ENCODE assay signal across 9 cellular contexts in genomic region chr5:172688735-172689572, GRCh38. TPM values are rescaled to one million over a fixed set of nuclear protein-coding genes. Genes with fewer than 3 reads are reported as not detected.
DNase-seq lines count a peak whose midpoint lies in the region; ATAC-seq and TF ChIP-seq lines count a peak whose summit lies in the region.
"Had no signal": no experiment of that assay in that cellular context is flagged by ENCODE, and none has a peak within 500 bp of the region (broad histone marks: within the 10 kb centered on the region; RNA-seq: fewer than 3 reads in every experiment).

No MANE protein-coding gene starts in this region.

- TF ChIP-seq POLR2A in adrenal gland (IDR thresholded peaks at IDR 0.05), result no peak

- TF ChIP-seq CTCF in activated CD8-positive, alpha-beta T cell treated with anti-CD3 and anti-CD28 coated beads for 36 hours (IDR thresholded peaks at IDR 0.05), result no peak
- TF ChIP-seq CTCF in thoracic aorta (IDR thresholded peaks at IDR 0.05) (no peak), adrenal gland (IDR thresholded peaks at IDR 0.05) (no peak)

- H3K27ac ChIP-seq in thoracic aorta (peak overlapping the region; percentile 51 to 56), adrenal gland (peak overlapping the region in 2 of 5 donors; percentile 45 to 55)

- H3K36me3 Mint-ChIP-seq in activated CD8-positive, alpha-beta T cell treated with anti-CD3 and anti-CD28 coated beads for 36 hours (ENCODE audit: low read depth), result no peaks in the 10 kb centered on the region
- H3K36me3 Mint-ChIP-seq: memory B cell had no signal

- H3K27me3 Mint-ChIP-seq in activated CD8-positive, alpha-beta T cell treated with anti-CD3 and anti-CD28 coated beads for 36 hours, result no peaks in the 10 kb centered on the region

- CTCF ChIA-PET in activated CD8-positive, alpha-beta T cell treated with anti-CD3 and anti-CD28 coated beads for 36 hours (lab: Charles Lee), result interaction anchor here (0.7 to 5.8 kb wide), 4 partner anchors 9 to 237 kb away, joined by 3 to 41 read pairs (median 3); no protein-coding TSS in a partner anchor

- no peaks in the 10 kb centered on the region for H3K27me3 ChIP-seq in thoracic aorta (replicated peaks; ENCODE audit: insufficient read depth)
- H3K27me3 ChIP-seq in adrenal gland, result no peaks in the 10 kb centered on the region

- DNase-seq in activated CD8-positive, alpha-beta T cell treated with anti-CD3 and anti-CD28 coated beads for 36 hours, result peak; percentile 59
- DNase-seq in iPS-NIHi7 (ENCODE audit: extremely low spot score), result peak; percentile 52
- DNase-seq in thoracic aorta (ENCODE audit: low spot score), result no peak
- no peak for DNase-seq in NCI-H524 treated with DMSO at 0.1 percent for 48 hours (lab: John Stamatoyannopoulos, UW)
- DNase-seq in DMS153 (lab: John Stamatoyannopoulos, UW), result no peak
- DNase-seq in adrenal gland, result no peak

- peaks cover 13% of the 10 kb centered on the region for H3K4me1 Mint-ChIP-seq in activated CD8-positive, alpha-beta T cell treated with anti-CD3 and anti-CD28 coated beads for 36 hours (ENCODE audit: low read depth)

- 60 to 74% (median 69%) methylated on average over 12 to 16 of the region's 16 CpGs for WGBS in adrenal gland, 4 donors

- POLR2A ChIA-PET in activated CD8-positive, alpha-beta T cell treated with anti-CD3 and anti-CD28 coated beads for 36 hours (lab: Charles Lee), result interaction anchor here (0.7 to 1.1 kb wide), 2 partner anchors 8 to 9 kb away, joined by 3 to 4 read pairs; no protein-coding TSS in a partner anchor

- intact Hi-C loops in activated CD8-positive, alpha-beta T cell treated with anti-CD3 and anti-CD28 coated beads for 36 hours (cut with micrococcal nuclease), result no loop called here
- intact Hi-C loops in adrenal gland (cut with DNase I), result no loop called here

- H3K4me3 Mint-ChIP-seq in activated CD8-positive, alpha-beta T cell treated with anti-CD3 and anti-CD28 coated beads for 36 hours, result no peak overlapping the region
- H3K4me3 Mint-ChIP-seq: memory B cell had no signal

- H3K36me3 ChIP-seq in thoracic aorta (no peaks in the 10 kb centered on the region), adrenal gland (replicated peaks in 1 of 2) (peaks cover 0 to 36% of the 10 kb centered on the region in 2 donors)

- ATAC-seq in HG02798 (IDR thresholded peaks at IDR 0.05; ENCODE audit: poor library complexity, unreplicated experiment), result peak; percentile 45
- ATAC-seq in activated CD8-positive, alpha-beta T cell treated with anti-CD3 and anti-CD28 coated beads for 36 hours, result peak; percentile 79
- no peak for ATAC-seq in thoracic aorta (ENCODE audit: insufficient number of reproducible peaks, low FRiP score, low read depth)
- no peak for ATAC-seq in HG02571 (IDR thresholded peaks at IDR 0.05; ENCODE audit: unreplicated experiment)

- H3K4me1 ChIP-seq in thoracic aorta (ENCODE audit: control insufficient read depth in 1 of 2, low read depth in 2 of 2), result peaks cover 50 to 85% of the 10 kb centered on the region in 2 donors
- H3K4me1 ChIP-seq in adrenal gland (replicated peaks in 1 of 2), result peaks cover 0 to 49% of the 10 kb centered on the region in 2 donors

- H3K4me3 ChIP-seq in thoracic aorta, result no peak overlapping the region
- H3K4me3 ChIP-seq in adrenal gland, result no peak overlapping the region

- H3K9me3 ChIP-seq in thoracic aorta (no peaks in the 10 kb centered on the region), adrenal gland (replicated peaks in 1 of 3) (no peaks in the 10 kb centered on the region)

- H3K27ac Mint-ChIP-seq in activated CD8-positive, alpha-beta T cell treated with anti-CD3 and anti-CD28 coated beads for 36 hours, result peak overlapping the region; percentile 50
- H3K27ac Mint-ChIP-seq: memory B cell had no signal

- H3K9me3 Mint-ChIP-seq in activated CD8-positive, alpha-beta T cell treated with anti-CD3 and anti-CD28 coated beads for 36 hours, result no peaks in the 10 kb centered on the region
- H3K9me3 Mint-ChIP-seq: memory B cell had no signal

RNA-seq across cellular contexts. Expression of gene NEURL1B, which starts 47.9 kb away (rescaled TPM):
- under 1 TPM; 0.18 to 0.22 TPM for total RNA-seq in activated CD8-positive, alpha-beta T cell treated with anti-CD3 and anti-CD28 coated beads for 36 hours
- total RNA-seq in thoracic aorta, result 10 to 100 TPM; 17.3 to 17.6 TPM
- total RNA-seq in adrenal gland, result 10 to 100 TPM; 26.2 to 99.9 (median 60.5) TPM
- 10 to 100 TPM in 2 of 3 donors, 1 to 10 TPM in 1; 9.8 to 17.9 (median 13.9) TPM for polyA plus RNA-seq in adrenal gland

Comparison
In these comparisons a context has a peak if more than half of its experiments do, and no peak if none do; other contexts are left out.
1. ATAC-seq: peak in HG02798 (single experiment) and activated CD8-positive, alpha-beta T cell treated with anti-CD3 and anti-CD28 coated beads for 36 hours (single experiment); none in thoracic aorta (single experiment) and HG02571 (single experiment).
2. DNase-seq: peak in activated CD8-positive, alpha-beta T cell treated with anti-CD3 and anti-CD28 coated beads for 36 hours (single experiment) and iPS-NIHi7 (single experiment); none in thoracic aorta (single experiment), NCI-H524 treated with DMSO at 0.1 percent for 48 hours (single experiment), DMS153 (single experiment) and adrenal gland (0 of 7).
3. RNA of gene NEURL1B, which starts 47.9 kb away (total RNA-seq): 26.2 to 99.9 TPM in adrenal gland and 17.3 to 17.6 TPM in thoracic aorta; 0.18 to 0.22 TPM in activated CD8-positive, alpha-beta T cell treated with anti-CD3 and anti-CD28 coated beads for 36 hours; every median in the first group is over 10 times any median in the second.